ENCODE assay signal across 8 cellular contexts in genomic region chr20:23419995-23420901, GRCh38. TPM values are rescaled to one million over a fixed set of nuclear protein-coding genes. Genes with fewer than 3 reads are reported as not detected.
DNase-seq lines count a peak whose midpoint lies in the region; ATAC-seq and TF ChIP-seq lines count a peak whose summit lies in the region.

No MANE protein-coding gene starts in this region.

- no peaks in the 10 kb centered on the region for H3K9me3 Mint-ChIP-seq in activated naive CD4-positive, alpha-beta T cell treated with anti-CD3 and anti-CD28 coated beads, Interleukin-2, amount 10 ng/mL, durations not matched to agents 7 days and 5 days
- H3K9me3 Mint-ChIP-seq in osteocyte (ENCODE audit: unreplicated experiment): no peaks in the 10 kb centered on the region

- peaks cover 19% of the 10 kb centered on the region for H3K27me3 Mint-ChIP-seq in activated naive CD4-positive, alpha-beta T cell treated with anti-CD3 and anti-CD28 coated beads, Interleukin-2, amount 10 ng/mL, durations not matched to agents 7 days and 5 days
- no peaks in the 10 kb centered on the region for H3K27me3 Mint-ChIP-seq in osteocyte (ENCODE audit: unreplicated experiment)

- TF ChIP-seq POLR2A in uterus (IDR thresholded peaks at IDR 0.05): no peak

- H3K36me3 ChIP-seq in RWPE2 (ENCODE audit: low read depth) (no peaks in the 10 kb centered on the region), uterus (no peaks in the 10 kb centered on the region)

- DNase-seq in GM10248 (ENCODE audit: extremely low spot score) (peak; percentile 60), RWPE2 (ENCODE audit: low spot score) (no peak), glomerular visceral epithelial cell (ENCODE audit: extremely low spot score) (peak; percentile 32), osteocyte (ENCODE audit: extremely low spot score, unreplicated experiment) (no peak), uterus (peak; percentile 35 to 53)
- peak; percentile 63 for DNase-seq in activated naive CD4-positive, alpha-beta T cell treated with anti-CD3 and anti-CD28 coated beads, Interleukin-2, amount 10 ng/mL, durations not matched to agents 7 days and 5 days

- H3K4me3 Mint-ChIP-seq in activated naive CD4-positive, alpha-beta T cell treated with anti-CD3 and anti-CD28 coated beads, Interleukin-2, amount 10 ng/mL, durations not matched to agents 7 days and 5 days: peak overlapping the region; percentile 84
- peak overlapping the region; percentile 82 for H3K4me3 Mint-ChIP-seq in osteocyte (ENCODE audit: unreplicated experiment)

- TF ChIP-seq CTCF in GM10248 (IDR thresholded peaks at IDR 0.05; ENCODE audit: control extremely low read depth, extremely low read depth, low read depth, missing control alignments): no peak
- no peak for TF ChIP-seq CTCF in RWPE2 (IDR thresholded peaks at IDR 0.05; ENCODE audit: poor library complexity, severe bottlenecking)
- no peak for TF ChIP-seq CTCF in osteocyte (IDR thresholded peaks at IDR 0.05)
- TF ChIP-seq CTCF in uterus (IDR thresholded peaks at IDR 0.05): no peak

- H3K9me3 ChIP-seq in RWPE2 (ENCODE audit: severe bottlenecking) (no peaks in the 10 kb centered on the region), uterus (no peaks in the 10 kb centered on the region)

- peaks cover 58% of the 10 kb centered on the region for H3K4me1 Mint-ChIP-seq in activated naive CD4-positive, alpha-beta T cell treated with anti-CD3 and anti-CD28 coated beads, Interleukin-2, amount 10 ng/mL, durations not matched to agents 7 days and 5 days
- H3K4me1 Mint-ChIP-seq in osteocyte (ENCODE audit: unreplicated experiment): peaks cover 23% of the 10 kb centered on the region

- CTCF ChIA-PET in GM10248 (lab: Yijun Ruan, JAX): interaction anchor here (0.6 to 9.8 kb wide), 11 partner anchors 11 to 62 kb away, joined by 3 to 73 read pairs (median 5); no protein-coding TSS in a partner anchor
- CTCF ChIA-PET in activated naive CD4-positive, alpha-beta T cell treated with anti-CD3 and anti-CD28 coated beads, Interleukin-2, amount 10 ng/mL, durations not matched to agents 7 days and 5 days (lab: Charles Lee): interaction anchor here (0.9 to 1.7 kb wide), 5 partner anchors 9 to 71 kb away, joined by 3 to 5 read pairs (median 3); no protein-coding TSS in a partner anchor

- peaks cover 5% of the 10 kb centered on the region for H3K36me3 Mint-ChIP-seq in activated naive CD4-positive, alpha-beta T cell treated with anti-CD3 and anti-CD28 coated beads, Interleukin-2, amount 10 ng/mL, durations not matched to agents 7 days and 5 days
- no peaks in the 10 kb centered on the region for H3K36me3 Mint-ChIP-seq in osteocyte (ENCODE audit: unreplicated experiment)

- H3K4me3 ChIP-seq in RWPE2 (ENCODE audit: severe bottlenecking): peak overlapping the region; percentile 88
- peak overlapping the region; percentile 92 to 96 for H3K4me3 ChIP-seq in uterus

- intact Hi-C loops in uterus (cut with DNase I; ENCODE audit: low total_unique reads): no loop called here

- H3K27me3 ChIP-seq in RWPE2 (ENCODE audit: insufficient read depth, poor library complexity, severe bottlenecking): no peaks in the 10 kb centered on the region
- no peaks in the 10 kb centered on the region for H3K27me3 ChIP-seq in uterus

- H3K4me1 ChIP-seq in RWPE2 (ENCODE audit: insufficient read depth, poor library complexity, severe bottlenecking) (peaks cover 4% of the 10 kb centered on the region), uterus (peaks cover 0 to 7% of the 10 kb centered on the region in 2 donors)

- ATAC-seq in HG02885 (IDR thresholded peaks at IDR 0.05; ENCODE audit: poor library complexity, unreplicated experiment) (peak; percentile 32), RWPE2 (ENCODE audit: low read depth) (peak; percentile 28), HG03520 (IDR thresholded peaks at IDR 0.05; ENCODE audit: unreplicated experiment) (no peak)

- H3K27ac ChIP-seq in RWPE2 (ENCODE audit: poor library complexity, severe bottlenecking) (peak overlapping the region; percentile 78), uterus (peak overlapping the region; percentile 93 to 94)

- POLR2A ChIA-PET in GM10248 (lab: Yijun Ruan, JAX): no interaction called here

- peak overlapping the region; percentile 93 for H3K27ac Mint-ChIP-seq in activated naive CD4-positive, alpha-beta T cell treated with anti-CD3 and anti-CD28 coated beads, Interleukin-2, amount 10 ng/mL, durations not matched to agents 7 days and 5 days
- H3K27ac Mint-ChIP-seq in osteocyte (ENCODE audit: unreplicated experiment): peak overlapping the region; percentile 92

RNA-seq across cellular contexts. Expression of gene NAPB, which starts 1.0 kb away (rescaled TPM):
- total RNA-seq in osteocyte (8.8 and 10.5 TPM in 2 replicates), uterus (10 to 100 TPM in 3 of 4 donors, 1 to 10 TPM in 1; 9.0 to 23.6 (median 16.9) TPM)

RNA-seq across cellular contexts. Expression of gene CSTL1, which starts 19.2 kb away (rescaled TPM):
- not detected in 2 replicates for total RNA-seq in osteocyte
- not detected for total RNA-seq in uterus

RNA-seq across cellular contexts. Expression of gene CST11, which starts 32.4 kb away (rescaled TPM):
- total RNA-seq in osteocyte: not detected in 2 replicates
- total RNA-seq in uterus: not detected

RNA-seq across cellular contexts. Expression of gene GZF1, which starts 58.3 kb away (rescaled TPM):
- total RNA-seq in osteocyte (14.4 and 16.8 TPM in 2 replicates), uterus (10 to 100 TPM in 3 of 4 donors, 1 to 10 TPM in 1; 5.9 to 24.5 (median 17.6) TPM)

Comparison
In these comparisons a context has a peak if more than half of its experiments do, and no peak if none do; other contexts are left out.
1. DNase-seq: peak in GM10248 (single experiment), activated naive CD4-positive, alpha-beta T cell treated with anti-CD3 and anti-CD28 coated beads, Interleukin-2, amount 10 ng/mL, durations not matched to agents 7 days and 5 days (single experiment), glomerular visceral epithelial cell (single experiment) and uterus (2 of 2); none in RWPE2 (single experiment) and osteocyte (single experiment).